ENCODE assay signal across 1 cellular context in the genomic region with DNA sequence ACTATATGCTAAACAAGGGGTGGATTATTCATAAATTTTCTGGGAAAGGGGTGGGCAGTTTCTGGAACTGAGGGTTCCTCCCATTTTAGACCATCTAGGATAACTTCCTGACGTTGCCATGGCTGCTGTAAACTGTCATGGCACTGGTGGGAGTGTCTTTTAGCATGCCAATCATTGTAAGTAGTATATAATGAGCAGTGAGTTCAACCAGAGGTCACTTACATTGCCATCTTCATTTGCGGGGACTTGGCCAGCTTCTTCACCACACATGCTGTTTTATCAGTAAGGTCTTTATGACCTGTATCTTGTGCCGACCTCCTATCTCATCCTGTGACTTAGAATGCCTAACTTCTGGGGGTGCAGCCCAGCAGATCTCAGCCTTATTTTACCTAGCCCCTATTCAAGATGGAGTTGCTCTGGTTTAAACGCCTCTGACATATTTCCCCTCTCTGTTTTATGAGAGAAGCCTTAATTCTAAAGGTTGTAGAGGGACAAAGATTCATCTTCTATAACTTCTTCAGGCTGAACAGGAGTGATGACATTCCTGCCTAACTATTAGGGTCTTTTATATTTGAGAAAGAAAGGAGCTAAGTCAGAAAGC.
TF ChIP-seq lines count a peak whose summit lies in the region.

No MANE protein-coding gene starts in this region.

TF ChIP-seq in IMR-90, 13 proteins besides CTCF, POLR2A, EP300 and RAD21:
- no peak for TF ChIP-seq RCOR1 (IDR thresholded peaks at IDR 0.05; ENCODE audit: insufficient replicate concordance, low read length)
- TF ChIP-seq USF2 (IDR thresholded peaks at IDR 0.05; ENCODE audit: low read depth, low read length), result no peak
- no peak for TF ChIP-seq FOS (IDR thresholded peaks at IDR 0.05; ENCODE audit: low read depth, low read length)
- TF ChIP-seq MAFK (IDR thresholded peaks at IDR 0.05; ENCODE audit: low read depth, low read length), result no peak
- no peak for TF ChIP-seq NFE2L2 (IDR thresholded peaks at IDR 0.05; ENCODE audit: low read depth, low read length)
- no peak for TF ChIP-seq MAZ (IDR thresholded peaks at IDR 0.05; ENCODE audit: borderline replicate concordance, low read depth, low read length)
- TF ChIP-seq MXI1 (IDR thresholded peaks at IDR 0.05; ENCODE audit: borderline replicate concordance, low read depth, low read length), result no peak
- TF ChIP-seq, protein P1, sequence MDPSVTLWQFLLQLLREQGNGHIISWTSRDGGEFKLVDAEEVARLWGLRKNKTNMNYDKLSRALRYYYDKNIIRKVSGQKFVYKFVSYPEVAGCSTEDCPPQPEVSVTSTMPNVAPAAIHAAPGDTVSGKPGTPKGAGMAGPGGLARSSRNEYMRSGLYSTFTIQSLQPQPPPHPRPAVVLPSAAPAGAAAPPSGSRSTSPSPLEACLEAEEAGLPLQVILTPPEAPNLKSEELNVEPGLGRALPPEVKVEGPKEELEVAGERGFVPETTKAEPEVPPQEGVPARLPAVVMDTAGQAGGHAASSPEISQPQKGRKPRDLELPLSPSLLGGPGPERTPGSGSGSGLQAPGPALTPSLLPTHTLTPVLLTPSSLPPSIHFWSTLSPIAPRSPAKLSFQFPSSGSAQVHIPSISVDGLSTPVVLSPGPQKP (IDR thresholded peaks at IDR 0.05; ENCODE audit: borderline replicate concordance, low read depth, low read length), result no peak
- no peak for TF ChIP-seq RFX5 (IDR thresholded peaks at IDR 0.05; ENCODE audit: low read depth, low read length)
- no peak for TF ChIP-seq CEBPB (IDR thresholded peaks at IDR 0.05; ENCODE audit: low read depth, low read length)
- no peak for TF ChIP-seq BHLHE40 (IDR thresholded peaks at IDR 0.05; ENCODE audit: low read depth, low read length)
- no peak for TF ChIP-seq CHD1 (IDR thresholded peaks at IDR 0.05; ENCODE audit: low read depth, low read length)
- TF ChIP-seq SMC3 (IDR thresholded peaks at IDR 0.05; ENCODE audit: low read depth, low read length), result no peak
